26 cellular contexts compared by ENCODE assay signal in genomic region chr11:67542971-67543370, GRCh38. TPM values are rescaled to one million over a fixed set of nuclear protein-coding genes. Genes with fewer than 3 reads are reported as not detected.
"Had no signal": no experiment of that assay in that cellular context is flagged by ENCODE, and none has a peak within 500 bp of the region (broad histone marks: within the 10 kb centered on the region; RNA-seq: fewer than 3 reads in every experiment).

No MANE protein-coding gene starts in this region.

- H3K27me3 Mint-ChIP-seq: activated CD4-positive, alpha-beta T cell treated with anti-CD3 and anti-CD28 coated beads, Interleukin-2, amount 10 ng/mL, durations not matched to agents 7 days and 5 days; activated naive CD8-positive, alpha-beta T cell treated with anti-CD3 and anti-CD28 coated beads for 36 hours; natural killer cell treated with Interleukin-12 subunit alpha and Interleukin-12 subunit beta and Interleukin-15 and Interleukin-18, amount 100 ng/mL, for 72 hours had no signal

- H3K27ac ChIP-seq: coronary artery, esophagus squamous epithelium had no signal

- H3K27ac Mint-ChIP-seq: activated CD4-positive, alpha-beta T cell treated with anti-CD3 and anti-CD28 coated beads, Interleukin-2, amount 10 ng/mL, durations not matched to agents 7 days and 5 days; activated naive CD8-positive, alpha-beta T cell treated with anti-CD3 and anti-CD28 coated beads for 36 hours; activated T-cell treated with anti-CD3 and anti-CD28 coated beads, Interleukin-2, amount 50 U/mL, for 72 hours; brain; immature natural killer cell; natural killer cell treated with Interleukin-12 subunit alpha and Interleukin-12 subunit beta and Interleukin-15 and Interleukin-18, amount 100 ng/mL, for 72 hours; T-helper 2 cell treated with Interferon-gamma antibody and Interleukin-4, amounts not matched to agents 5 μg/mL and 100 μg/mL, for 36 hours had no signal

- H3K36me3 ChIP-seq: esophagus squamous epithelium had no signal

- DNase-seq: activated CD4-positive, alpha-beta T cell treated with anti-CD3 and anti-CD28 coated beads, Interleukin-2, amount 10 ng/mL, durations not matched to agents 7 days and 5 days; activated CD4-positive, CD25-positive, alpha-beta regulatory T cell; activated CD8-positive, alpha-beta memory T cell treated with anti-CD3 and anti-CD28 coated beads, Interleukin-2, amount 50 U/mL, for 48 hours; activated gamma-delta T cell; activated naive CD8-positive, alpha-beta T cell treated with anti-CD3 and anti-CD28 coated beads for 36 hours; activated T-cell treated with anti-CD3 and anti-CD28 coated beads, Interleukin-2, amount 50 U/mL, for 72 hours; amygdala; central memory CD4-positive, alpha-beta T cell; effector CD4-positive, alpha-beta T cell; esophagus squamous epithelium; immature natural killer cell; occipital lobe; right cardiac atrium; stimulated activated naive CD8-positive, alpha-beta T cell treated with anti-CD3 and anti-CD28 coated beads, Interleukin-15, Interleukin-2, amounts not matched to agents 100 U/mL and 50 U/mL, for 24 hours; SW 1271; trophoblast cell had no signal

- H3K36me3 Mint-ChIP-seq: activated naive CD8-positive, alpha-beta T cell treated with anti-CD3 and anti-CD28 coated beads for 36 hours; brain; immature natural killer cell; natural killer cell treated with Interleukin-12 subunit alpha and Interleukin-12 subunit beta and Interleukin-15 and Interleukin-18, amount 100 ng/mL, for 72 hours had no signal

- H3K4me3 Mint-ChIP-seq: activated CD4-positive, alpha-beta T cell treated with anti-CD3 and anti-CD28 coated beads, Interleukin-2, amount 10 ng/mL, durations not matched to agents 7 days and 5 days; activated naive CD8-positive, alpha-beta T cell treated with anti-CD3 and anti-CD28 coated beads for 36 hours; activated T-cell treated with anti-CD3 and anti-CD28 coated beads, Interleukin-2, amount 50 U/mL, for 72 hours; brain; immature natural killer cell; natural killer cell treated with Interleukin-12 subunit alpha and Interleukin-12 subunit beta and Interleukin-15 and Interleukin-18, amount 100 ng/mL, for 72 hours; T-helper 2 cell treated with Interferon-gamma antibody and Interleukin-4, amounts not matched to agents 5 μg/mL and 100 μg/mL, for 36 hours had no signal

- H3K4me3 ChIP-seq: coronary artery, esophagus squamous epithelium, smooth muscle cell had no signal

- H3K9me3 ChIP-seq: esophagus squamous epithelium had no signal

- H3K9me3 Mint-ChIP-seq: activated CD4-positive, alpha-beta T cell treated with anti-CD3 and anti-CD28 coated beads, Interleukin-2, amount 10 ng/mL, durations not matched to agents 7 days and 5 days; activated naive CD8-positive, alpha-beta T cell treated with anti-CD3 and anti-CD28 coated beads for 36 hours; activated T-cell treated with anti-CD3 and anti-CD28 coated beads, Interleukin-2, amount 50 U/mL, for 72 hours; immature natural killer cell; natural killer cell treated with Interleukin-12 subunit alpha and Interleukin-12 subunit beta and Interleukin-15 and Interleukin-18, amount 100 ng/mL, for 72 hours; T-helper 2 cell treated with Interferon-gamma antibody and Interleukin-4, amounts not matched to agents 5 μg/mL and 100 μg/mL, for 36 hours had no signal

- ATAC-seq: activated T-cell treated with anti-CD3 and anti-CD28 coated beads, Interleukin-2, amount 50 U/mL, for 72 hours; natural killer cell treated with Interleukin-12 subunit alpha and Interleukin-12 subunit beta and Interleukin-15 and Interleukin-18, amount 100 ng/mL, for 72 hours; right cardiac atrium; stimulated activated naive CD8-positive, alpha-beta T cell treated with anti-CD3 and anti-CD28 coated beads, Interleukin-15, Interleukin-2, amounts not matched to agents 100 U/mL and 50 U/mL, for 24 hours had no signal

- H3K4me1 Mint-ChIP-seq: activated CD4-positive, alpha-beta T cell treated with anti-CD3 and anti-CD28 coated beads, Interleukin-2, amount 10 ng/mL, durations not matched to agents 7 days and 5 days; activated naive CD8-positive, alpha-beta T cell treated with anti-CD3 and anti-CD28 coated beads for 36 hours; brain; immature natural killer cell had no signal

RNA-seq across cellular contexts. Expression of gene CABP2, which starts 19.7 kb away (rescaled TPM):
- total RNA-seq: activated CD4-positive, alpha-beta T cell treated with anti-CD3 and anti-CD28 coated beads, Interleukin-2, amount 10 ng/mL, durations not matched to agents 7 days and 5 days; activated naive CD8-positive, alpha-beta T cell treated with anti-CD3 and anti-CD28 coated beads for 36 hours; activated T-cell treated with anti-CD3 and anti-CD28 coated beads, Interleukin-2, amount 50 U/mL, for 72 hours; endothelial cell of umbilical vein; esophagus squamous epithelium; fibroblast of villous mesenchyme; lower leg skin; mesenteric fat pad; natural killer cell treated with Interleukin-12 subunit alpha and Interleukin-12 subunit beta and Interleukin-15 and Interleukin-18, amount 100 ng/mL, for 72 hours; occipital lobe; posterior vena cava; right cardiac atrium; smooth muscle cell had no signal
- polyA plus RNA-seq: endothelial cell of umbilical vein, immature natural killer cell, right cardiac atrium, smooth muscle cell had no signal
